ENCODE assay signal across 1 cellular context in the genomic region with DNA sequence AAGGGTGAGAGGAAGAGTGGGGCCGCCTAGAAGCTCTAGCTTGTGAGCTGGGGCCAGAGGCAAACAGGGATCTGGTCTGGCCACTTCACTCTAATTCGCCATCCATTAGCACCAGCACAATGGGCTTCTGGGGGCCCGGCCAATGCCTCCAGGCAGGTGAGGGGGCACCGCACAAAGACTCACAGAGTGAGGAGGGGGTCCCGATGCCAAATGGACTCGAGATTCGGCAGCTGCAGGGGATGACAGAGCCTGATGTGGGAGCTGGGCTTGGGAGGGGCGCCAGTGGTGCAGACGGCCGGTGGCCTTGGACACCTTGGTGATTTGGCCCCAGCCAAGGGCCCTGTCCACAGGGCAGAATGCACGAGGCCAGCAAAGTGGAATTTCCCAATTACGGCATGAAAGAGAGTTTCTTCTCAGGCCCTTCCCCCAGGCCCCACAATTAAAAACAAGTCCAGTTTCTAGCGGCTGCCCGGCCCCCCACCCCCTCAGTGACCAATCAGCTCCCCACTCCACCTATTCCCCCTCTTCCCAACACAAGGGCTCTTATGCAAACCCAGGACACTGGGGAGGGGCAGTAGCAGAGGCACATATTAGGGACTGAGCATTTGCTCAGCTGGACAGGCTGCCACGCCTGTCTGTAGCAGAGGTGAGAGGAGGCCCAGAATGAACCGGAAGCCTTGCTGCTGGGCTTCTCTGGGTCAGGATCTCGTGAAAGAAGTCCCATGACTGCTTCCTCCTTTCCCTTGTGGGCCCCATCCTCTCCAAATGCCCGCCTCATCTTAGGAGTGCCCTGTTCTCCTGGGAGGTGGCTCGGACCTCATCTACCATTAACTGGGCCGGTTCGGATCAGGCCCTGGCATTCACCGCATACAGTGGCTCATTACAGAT.
TF ChIP-seq lines count a peak whose summit lies in the region.

No MANE protein-coding gene starts in this region.

TF ChIP-seq in HepG2, 621 proteins besides CTCF, POLR2A, EP300 and RAD21 (continued from another document and continues in another):
- peak; percentile 61 for TF ChIP-seq AHDC1 (CRISPR knock-in tag; IDR thresholded peaks at IDR 0.05; ENCODE audit: borderline replicate concordance)
- TF ChIP-seq FLYWCH1 (CRISPR knock-in tag; IDR thresholded peaks at IDR 0.05) = peak; percentile 65; the same call in 1 of the 2 replicates
- peak; percentile 97 for TF ChIP-seq ZNF281 (CRISPR knock-in tag; IDR thresholded peaks at IDR 0.05; ENCODE audit: borderline replicate concordance)
- TF ChIP-seq, protein P1, sequence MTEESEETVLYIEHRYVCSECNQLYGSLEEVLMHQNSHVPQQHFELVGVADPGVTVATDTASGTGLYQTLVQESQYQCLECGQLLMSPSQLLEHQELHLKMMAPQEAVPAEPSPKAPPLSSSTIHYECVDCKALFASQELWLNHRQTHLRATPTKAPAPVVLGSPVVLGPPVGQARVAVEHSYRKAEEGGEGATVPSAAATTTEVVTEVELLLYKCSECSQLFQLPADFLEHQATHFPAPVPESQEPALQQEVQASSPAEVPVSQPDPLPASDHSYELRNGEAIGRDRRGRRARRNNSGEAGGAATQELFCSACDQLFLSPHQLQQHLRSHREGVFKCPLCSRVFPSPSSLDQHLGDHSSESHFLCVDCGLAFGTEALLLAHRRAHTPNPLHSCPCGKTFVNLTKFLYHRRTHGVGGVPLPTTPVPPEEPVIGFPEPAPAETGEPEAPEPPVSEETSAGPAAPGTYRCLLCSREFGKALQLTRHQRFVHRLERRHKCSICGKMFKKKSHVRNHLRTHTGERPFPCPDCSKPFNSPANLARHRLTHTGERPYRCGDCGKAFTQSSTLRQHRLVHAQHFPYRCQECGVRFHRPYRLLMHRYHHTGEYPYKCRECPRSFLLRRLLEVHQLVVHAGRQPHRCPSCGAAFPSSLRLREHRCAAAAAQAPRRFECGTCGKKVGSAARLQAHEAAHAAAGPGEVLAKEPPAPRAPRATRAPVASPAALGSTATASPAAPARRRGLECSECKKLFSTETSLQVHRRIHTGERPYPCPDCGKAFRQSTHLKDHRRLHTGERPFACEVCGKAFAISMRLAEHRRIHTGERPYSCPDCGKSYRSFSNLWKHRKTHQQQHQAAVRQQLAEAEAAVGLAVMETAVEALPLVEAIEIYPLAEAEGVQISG (CRISPR knock-in tag; IDR thresholded peaks at IDR 0.05) = peak; percentile 69
- TF ChIP-seq NFRKB (IDR thresholded peaks at IDR 0.05) = no peak
- 0 out of 2 replicates have a peak, but pooled peaks have one; percentile 5 for TF ChIP-seq ZNF710 (CRISPR knock-in tag; IDR thresholded peaks at IDR 0.05; ENCODE audit: borderline replicate concordance)
- peak; percentile 58 for TF ChIP-seq DNMT3B (CRISPR knock-in tag; conservative IDR thresholded peaks at IDR 0.05)
- peak; percentile 16; the same call in 1 of the 2 replicates for TF ChIP-seq AHR (CRISPR knock-in tag; IDR thresholded peaks at IDR 0.05)
- TF ChIP-seq BCL6 (CRISPR knock-in tag; IDR thresholded peaks at IDR 0.05) = peak; percentile 59
- peak; percentile 35; the same call in 1 of the 2 replicates for TF ChIP-seq PITX1 (CRISPR knock-in tag; IDR thresholded peaks at IDR 0.05)
- TF ChIP-seq ZNF460 (CRISPR knock-in tag; IDR thresholded peaks at IDR 0.05; ENCODE audit: borderline replicate concordance) = no peak; the same call in 1 of the 2 replicates
- TF ChIP-seq DNMT1 (CRISPR knock-in tag; IDR thresholded peaks at IDR 0.05) = peak; percentile 88
- 0 out of 2 replicates have a peak, but pooled peaks have one; percentile 34 for TF ChIP-seq CREB1 (IDR thresholded peaks at IDR 0.05)
- peak; percentile 62 for TF ChIP-seq CREB1 (CRISPR knock-in tag; IDR thresholded peaks at IDR 0.05)
- TF ChIP-seq, protein P2, sequence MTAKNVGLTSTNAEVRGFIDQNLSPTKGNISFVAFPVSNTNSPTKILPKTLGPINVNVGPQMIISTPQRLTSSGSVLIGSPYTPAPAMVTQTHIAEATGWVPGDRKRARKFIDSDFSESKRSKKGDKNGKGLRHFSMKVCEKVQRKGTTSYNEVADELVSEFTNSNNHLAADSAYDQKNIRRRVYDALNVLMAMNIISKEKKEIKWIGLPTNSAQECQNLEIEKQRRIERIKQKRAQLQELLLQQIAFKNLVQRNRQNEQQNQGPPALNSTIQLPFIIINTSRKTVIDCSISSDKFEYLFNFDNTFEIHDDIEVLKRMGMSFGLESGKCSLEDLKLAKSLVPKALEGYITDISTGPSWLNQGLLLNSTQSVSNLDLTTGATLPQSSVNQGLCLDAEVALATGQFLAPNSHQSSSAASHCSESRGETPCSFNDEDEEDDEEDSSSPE (CRISPR knock-in tag; IDR thresholded peaks at IDR 0.05) = peak; percentile 77
- no peak for TF ChIP-seq CENPX (CRISPR knock-in tag; IDR thresholded peaks at IDR 0.05)
- TF ChIP-seq SALL1 (CRISPR knock-in tag; IDR thresholded peaks at IDR 0.05) = peak; percentile 70
- peak; percentile 86; the same call in 1 of the 2 replicates for TF ChIP-seq ZNF839 (CRISPR knock-in tag; IDR thresholded peaks at IDR 0.05; ENCODE audit: borderline replicate concordance)
- peak; percentile 89 for TF ChIP-seq REPIN1 (CRISPR knock-in tag; IDR thresholded peaks at IDR 0.05; ENCODE audit: borderline replicate concordance, low read depth)
- peak; percentile 75 for TF ChIP-seq NFYC (CRISPR knock-in tag; IDR thresholded peaks at IDR 0.05)
- peak; percentile 80 for TF ChIP-seq ZNF740 (CRISPR knock-in tag; IDR thresholded peaks at IDR 0.05)
- TF ChIP-seq ZNF33B (CRISPR knock-in tag; IDR thresholded peaks at IDR 0.05) = no peak; the same call in 1 of the 2 replicates
- TF ChIP-seq NCOA1 (CRISPR knock-in tag; IDR thresholded peaks at IDR 0.05) = peak; percentile 78; the same call in 1 of the 2 replicates
- no peak; the same call in 1 of the 2 replicates for TF ChIP-seq HOXA9 (CRISPR knock-in tag; IDR thresholded peaks at IDR 0.05; ENCODE audit: borderline replicate concordance)
- no peak for TF ChIP-seq SCMH1 (CRISPR knock-in tag; IDR thresholded peaks at IDR 0.05; ENCODE audit: borderline replicate concordance)
- TF ChIP-seq, protein P3, sequence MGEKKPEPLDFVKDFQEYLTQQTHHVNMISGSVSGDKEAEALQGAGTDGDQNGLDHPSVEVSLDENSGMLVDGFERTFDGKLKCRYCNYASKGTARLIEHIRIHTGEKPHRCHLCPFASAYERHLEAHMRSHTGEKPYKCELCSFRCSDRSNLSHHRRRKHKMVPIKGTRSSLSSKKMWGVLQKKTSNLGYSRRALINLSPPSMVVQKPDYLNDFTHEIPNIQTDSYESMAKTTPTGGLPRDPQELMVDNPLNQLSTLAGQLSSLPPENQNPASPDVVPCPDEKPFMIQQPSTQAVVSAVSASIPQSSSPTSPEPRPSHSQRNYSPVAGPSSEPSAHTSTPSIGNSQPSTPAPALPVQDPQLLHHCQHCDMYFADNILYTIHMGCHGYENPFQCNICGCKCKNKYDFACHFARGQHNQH (CRISPR knock-in tag; IDR thresholded peaks at IDR 0.05) = peak; percentile 90
- TF ChIP-seq ZNF441 (CRISPR knock-in tag; IDR thresholded peaks at IDR 0.05; ENCODE audit: borderline replicate concordance) = no peak
- TF ChIP-seq ZBTB20 (CRISPR knock-in tag; IDR thresholded peaks at IDR 0.05; ENCODE audit: borderline replicate concordance, low read depth) = peak; percentile 58; the same call in 1 of the 2 replicates
- TF ChIP-seq ZSCAN22 (CRISPR knock-in tag; IDR thresholded peaks at IDR 0.05) = 0 out of 2 replicates have a peak, but pooled peaks have one; percentile 20
- TF ChIP-seq TP53 (CRISPR knock-in tag; conservative IDR thresholded peaks at IDR 0.05) = peak; percentile 75; the same call in 1 of the 2 replicates
- peak; percentile 49; the same call in 1 of the 2 replicates for TF ChIP-seq ZNF431 (CRISPR knock-in tag; IDR thresholded peaks at IDR 0.05; ENCODE audit: borderline replicate concordance, low read depth)
- no peak for TF ChIP-seq CBX1 (IDR thresholded peaks at IDR 0.05; ENCODE audit: low read depth)
- TF ChIP-seq RFXAP (CRISPR knock-in tag; IDR thresholded peaks at IDR 0.05; ENCODE audit: borderline replicate concordance) = peak; percentile 92
- TF ChIP-seq, protein P4, sequence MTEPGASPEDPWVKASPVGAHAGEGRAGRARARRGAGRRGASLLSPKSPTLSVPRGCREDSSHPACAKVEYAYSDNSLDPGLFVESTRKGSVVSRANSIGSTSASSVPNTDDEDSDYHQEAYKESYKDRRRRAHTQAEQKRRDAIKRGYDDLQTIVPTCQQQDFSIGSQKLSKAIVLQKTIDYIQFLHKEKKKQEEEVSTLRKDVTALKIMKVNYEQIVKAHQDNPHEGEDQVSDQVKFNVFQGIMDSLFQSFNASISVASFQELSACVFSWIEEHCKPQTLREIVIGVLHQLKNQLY (CRISPR knock-in tag; IDR thresholded peaks at IDR 0.05) = peak; percentile 76; the same call in 1 of the 2 replicates
- no peak for TF ChIP-seq PLRG1 (conservative IDR thresholded peaks at IDR 0.05)
- peak; percentile 89; the same call in 1 of the 2 replicates for TF ChIP-seq SAFB2 (CRISPR knock-in tag; IDR thresholded peaks at IDR 0.05; ENCODE audit: borderline replicate concordance, low read depth)
